1 cellular context compared by ENCODE assay signal in the genomic region with DNA sequence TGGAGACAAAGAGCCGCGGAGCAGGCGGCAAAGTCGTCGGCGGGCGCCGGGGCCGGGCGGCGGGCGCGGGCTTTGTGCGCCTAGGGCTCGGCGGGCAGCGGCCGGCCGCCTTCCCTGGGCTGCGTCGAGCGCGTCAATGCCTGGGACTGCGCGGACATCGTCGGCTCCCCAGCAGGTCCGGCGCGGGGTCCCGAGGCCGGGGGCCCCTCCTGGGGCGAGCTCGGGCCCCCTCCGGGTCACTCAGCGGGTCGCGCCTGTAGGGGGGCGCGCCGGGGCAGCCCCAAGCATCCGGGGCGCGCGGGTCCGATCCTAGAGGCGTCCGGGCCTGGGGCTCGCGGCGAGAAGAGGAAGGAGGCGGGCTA.
TF ChIP-seq lines count a peak whose summit lies in the region.

No MANE protein-coding gene starts in this region.

TF ChIP-seq in K562, 482 proteins besides CTCF, POLR2A, EP300 and RAD21 (continued from another document and continues in another):
- TF ChIP-seq, protein P1, sequence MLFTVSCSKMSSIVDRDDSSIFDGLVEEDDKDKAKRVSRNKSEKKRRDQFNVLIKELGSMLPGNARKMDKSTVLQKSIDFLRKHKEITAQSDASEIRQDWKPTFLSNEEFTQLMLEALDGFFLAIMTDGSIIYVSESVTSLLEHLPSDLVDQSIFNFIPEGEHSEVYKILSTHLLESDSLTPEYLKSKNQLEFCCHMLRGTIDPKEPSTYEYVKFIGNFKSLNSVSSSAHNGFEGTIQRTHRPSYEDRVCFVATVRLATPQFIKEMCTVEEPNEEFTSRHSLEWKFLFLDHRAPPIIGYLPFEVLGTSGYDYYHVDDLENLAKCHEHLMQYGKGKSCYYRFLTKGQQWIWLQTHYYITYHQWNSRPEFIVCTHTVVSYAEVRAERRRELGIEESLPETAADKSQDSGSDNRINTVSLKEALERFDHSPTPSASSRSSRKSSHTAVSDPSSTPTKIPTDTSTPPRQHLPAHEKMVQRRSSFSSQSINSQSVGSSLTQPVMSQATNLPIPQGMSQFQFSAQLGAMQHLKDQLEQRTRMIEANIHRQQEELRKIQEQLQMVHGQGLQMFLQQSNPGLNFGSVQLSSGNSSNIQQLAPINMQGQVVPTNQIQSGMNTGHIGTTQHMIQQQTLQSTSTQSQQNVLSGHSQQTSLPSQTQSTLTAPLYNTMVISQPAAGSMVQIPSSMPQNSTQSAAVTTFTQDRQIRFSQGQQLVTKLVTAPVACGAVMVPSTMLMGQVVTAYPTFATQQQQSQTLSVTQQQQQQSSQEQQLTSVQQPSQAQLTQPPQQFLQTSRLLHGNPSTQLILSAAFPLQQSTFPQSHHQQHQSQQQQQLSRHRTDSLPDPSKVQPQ (CRISPR knock-in tag; IDR thresholded peaks at IDR 0.05; ENCODE audit: borderline replicate concordance): no peak
- TF ChIP-seq TBP (optimal IDR thresholded peaks at IDR 0.05; ENCODE audit: low read depth, low read length) (no peak), GATAD2B (IDR thresholded peaks at IDR 0.05; ENCODE audit: borderline replicate concordance) (no peak), HDGF (IDR thresholded peaks at IDR 0.05) (no peak), SRSF7 (optimal IDR thresholded peaks at IDR 0.05; ENCODE audit: low read depth, low read length) (no peak), NFIC (IDR thresholded peaks at IDR 0.05) (no peak), NONO (IDR thresholded peaks at IDR 0.05; ENCODE audit: low read depth in 2 of 2, low read length in 1 of 2) (peak in 1 of 2 experiments; percentile 42; a peak in 1 of 4 replicates), SMARCB1 (IDR thresholded peaks at IDR 0.05; ENCODE audit: insufficient read length, low read depth) (no peak), RFX7 (CRISPR knock-in tag; IDR thresholded peaks at IDR 0.05) (no peak), SNIP1 (IDR thresholded peaks at IDR 0.05; ENCODE audit: low read depth) (no peak), CBX2 (IDR thresholded peaks at IDR 0.05; ENCODE audit: insufficient read depth, low read length, poor library complexity, severe bottlenecking) (no peak), KLF13 (tag; IDR thresholded peaks at IDR 0.05; ENCODE audit: borderline replicate concordance, low read depth) (no peak), NUFIP1 (IDR thresholded peaks at IDR 0.05; ENCODE audit: partially characterized antibody) (no peak), SIN3A (IDR thresholded peaks at IDR 0.05; ENCODE audit: borderline replicate concordance in 2 of 2, control insufficient read depth in 1 of 2, low read depth in 2 of 2, low read length in 2 of 2) (0 out of 4 replicates have a peak, but pooled peaks of 1 of the 2 experiments have one; percentile 21), TEAD1 (CRISPR knock-in tag; IDR thresholded peaks at IDR 0.05) (0 out of 4 replicates have a peak, but pooled peaks of 1 of the 2 experiments have one; percentile 7), ASH1L (IDR thresholded peaks at IDR 0.05; ENCODE audit: borderline replicate concordance, low read depth, partially characterized antibody) (no peak), CHD4 (IDR thresholded peaks at IDR 0.05; ENCODE audit: insufficient read depth, insufficient replicate concordance, low read depth, low read length, poor library complexity, severe bottlenecking) (no peak), ZNF311 (CRISPR knock-in tag; IDR thresholded peaks at IDR 0.05) (no peak), ZNF143 (CRISPR knock-in tag; IDR thresholded peaks at IDR 0.05) (no peak), MTA1 (IDR thresholded peaks at IDR 0.05; ENCODE audit: borderline replicate concordance) (no peak), NR2C2 (CRISPR knock-in tag; IDR thresholded peaks at IDR 0.05) (no peak), NR2C2 (tag; IDR thresholded peaks at IDR 0.05) (0 out of 2 replicates have a peak, but pooled peaks have one; percentile 39), FIP1L1 (IDR thresholded peaks at IDR 0.05; ENCODE audit: low read depth, low read length, poor library complexity, severe bottlenecking) (peak; percentile 53), TAF1 (IDR thresholded peaks at IDR 0.05; ENCODE audit: control insufficient read depth, extremely low read depth, insufficient read depth, low read length, severe bottlenecking) (peak; percentile 30)
- TF ChIP-seq, protein P2, sequence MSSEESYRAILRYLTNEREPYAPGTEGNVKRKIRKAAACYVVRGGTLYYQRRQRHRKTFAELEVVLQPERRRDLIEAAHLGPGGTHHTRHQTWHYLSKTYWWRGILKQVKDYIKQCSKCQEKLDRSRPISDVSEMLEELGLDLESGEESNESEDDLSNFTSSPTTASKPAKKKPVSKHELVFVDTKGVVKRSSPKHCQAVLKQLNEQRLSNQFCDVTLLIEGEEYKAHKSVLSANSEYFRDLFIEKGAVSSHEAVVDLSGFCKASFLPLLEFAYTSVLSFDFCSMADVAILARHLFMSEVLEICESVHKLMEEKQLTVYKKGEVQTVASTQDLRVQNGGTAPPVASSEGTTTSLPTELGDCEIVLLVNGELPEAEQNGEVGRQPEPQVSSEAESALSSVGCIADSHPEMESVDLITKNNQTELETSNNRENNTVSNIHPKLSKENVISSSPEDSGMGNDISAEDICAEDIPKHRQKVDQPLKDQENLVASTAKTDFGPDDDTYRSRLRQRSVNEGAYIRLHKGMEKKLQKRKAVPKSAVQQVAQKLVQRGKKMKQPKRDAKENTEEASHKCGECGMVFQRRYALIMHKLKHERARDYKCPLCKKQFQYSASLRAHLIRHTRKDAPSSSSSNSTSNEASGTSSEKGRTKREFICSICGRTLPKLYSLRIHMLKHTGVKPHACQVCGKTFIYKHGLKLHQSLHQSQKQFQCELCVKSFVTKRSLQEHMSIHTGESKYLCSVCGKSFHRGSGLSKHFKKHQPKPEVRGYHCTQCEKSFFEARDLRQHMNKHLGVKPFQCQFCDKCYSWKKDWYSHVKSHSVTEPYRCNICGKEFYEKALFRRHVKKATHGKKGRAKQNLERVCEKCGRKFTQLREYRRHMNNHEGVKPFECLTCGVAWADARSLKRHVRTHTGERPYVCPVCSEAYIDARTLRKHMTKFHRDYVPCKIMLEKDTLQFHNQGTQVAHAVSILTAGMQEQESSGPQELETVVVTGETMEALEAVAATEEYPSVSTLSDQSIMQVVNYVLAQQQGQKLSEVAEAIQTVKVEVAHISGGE (CRISPR knock-in tag; IDR thresholded peaks at IDR 0.05): peak in 1 of 3 experiments; percentile 7; a peak in 1 of 6 replicates
- TF ChIP-seq, protein P3, sequence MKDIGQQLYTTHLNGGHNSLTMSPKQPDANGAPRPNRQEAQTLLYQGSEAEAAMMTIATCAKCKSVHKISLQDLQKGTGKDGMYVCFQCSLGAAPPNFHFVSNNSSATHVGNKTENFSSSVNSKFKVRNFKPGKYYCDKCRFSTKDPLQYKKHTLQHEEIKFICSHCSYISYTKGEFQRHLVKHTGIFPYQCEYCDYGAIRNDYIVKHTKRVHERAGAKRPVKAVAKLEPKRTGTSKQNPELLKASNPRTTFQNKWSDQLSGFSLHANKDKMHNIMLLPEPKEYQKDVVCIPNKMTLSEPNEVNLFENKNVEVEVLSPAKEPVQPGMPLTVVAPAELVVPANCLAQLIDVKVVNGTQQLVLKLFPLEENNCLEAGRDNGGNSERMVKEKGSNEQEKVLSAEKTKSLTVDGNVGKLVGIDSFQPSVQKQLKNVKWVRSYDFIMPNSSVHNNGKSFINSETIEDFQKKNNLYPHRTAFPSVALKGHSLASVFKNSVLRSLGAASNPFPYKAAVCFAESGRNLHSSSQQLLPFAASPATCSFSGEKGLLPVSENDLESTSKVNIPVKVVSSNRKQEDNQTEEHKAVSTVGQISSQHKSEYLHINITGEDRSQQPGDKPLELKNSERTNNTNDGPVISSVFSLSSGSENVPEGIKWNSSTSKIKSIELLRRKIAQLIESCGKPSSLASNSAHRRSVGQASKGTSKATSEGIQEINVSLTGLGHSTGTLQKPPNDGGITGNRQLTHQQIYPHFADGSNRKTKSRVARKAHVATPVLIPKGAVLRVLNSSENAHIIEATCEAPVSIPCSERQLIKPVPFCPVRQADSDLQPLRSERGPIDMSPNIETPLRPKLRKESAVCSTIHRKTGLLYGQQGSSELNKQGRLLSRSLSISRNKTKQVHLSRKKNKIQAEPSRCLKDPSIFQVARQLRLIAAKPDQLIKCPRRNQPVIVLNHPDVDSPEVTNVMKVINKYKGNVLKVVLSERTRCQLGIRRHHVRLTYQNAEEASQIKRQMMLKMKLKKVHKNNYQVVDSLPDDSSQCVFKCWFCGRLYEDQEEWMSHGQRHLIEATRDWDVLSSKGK (CRISPR knock-in tag; IDR thresholded peaks at IDR 0.05): no peak
- TF ChIP-seq, protein P4, sequence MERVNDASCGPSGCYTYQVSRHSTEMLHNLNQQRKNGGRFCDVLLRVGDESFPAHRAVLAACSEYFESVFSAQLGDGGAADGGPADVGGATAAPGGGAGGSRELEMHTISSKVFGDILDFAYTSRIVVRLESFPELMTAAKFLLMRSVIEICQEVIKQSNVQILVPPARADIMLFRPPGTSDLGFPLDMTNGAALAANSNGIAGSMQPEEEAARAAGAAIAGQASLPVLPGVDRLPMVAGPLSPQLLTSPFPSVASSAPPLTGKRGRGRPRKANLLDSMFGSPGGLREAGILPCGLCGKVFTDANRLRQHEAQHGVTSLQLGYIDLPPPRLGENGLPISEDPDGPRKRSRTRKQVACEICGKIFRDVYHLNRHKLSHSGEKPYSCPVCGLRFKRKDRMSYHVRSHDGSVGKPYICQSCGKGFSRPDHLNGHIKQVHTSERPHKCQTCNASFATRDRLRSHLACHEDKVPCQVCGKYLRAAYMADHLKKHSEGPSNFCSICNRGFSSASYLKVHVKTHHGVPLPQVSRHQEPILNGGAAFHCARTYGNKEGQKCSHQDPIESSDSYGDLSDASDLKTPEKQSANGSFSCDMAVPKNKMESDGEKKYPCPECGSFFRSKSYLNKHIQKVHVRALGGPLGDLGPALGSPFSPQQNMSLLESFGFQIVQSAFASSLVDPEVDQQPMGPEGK (CRISPR knock-in tag; IDR thresholded peaks at IDR 0.05; ENCODE audit: borderline replicate concordance): no peak
- TF ChIP-seq, protein P5, sequence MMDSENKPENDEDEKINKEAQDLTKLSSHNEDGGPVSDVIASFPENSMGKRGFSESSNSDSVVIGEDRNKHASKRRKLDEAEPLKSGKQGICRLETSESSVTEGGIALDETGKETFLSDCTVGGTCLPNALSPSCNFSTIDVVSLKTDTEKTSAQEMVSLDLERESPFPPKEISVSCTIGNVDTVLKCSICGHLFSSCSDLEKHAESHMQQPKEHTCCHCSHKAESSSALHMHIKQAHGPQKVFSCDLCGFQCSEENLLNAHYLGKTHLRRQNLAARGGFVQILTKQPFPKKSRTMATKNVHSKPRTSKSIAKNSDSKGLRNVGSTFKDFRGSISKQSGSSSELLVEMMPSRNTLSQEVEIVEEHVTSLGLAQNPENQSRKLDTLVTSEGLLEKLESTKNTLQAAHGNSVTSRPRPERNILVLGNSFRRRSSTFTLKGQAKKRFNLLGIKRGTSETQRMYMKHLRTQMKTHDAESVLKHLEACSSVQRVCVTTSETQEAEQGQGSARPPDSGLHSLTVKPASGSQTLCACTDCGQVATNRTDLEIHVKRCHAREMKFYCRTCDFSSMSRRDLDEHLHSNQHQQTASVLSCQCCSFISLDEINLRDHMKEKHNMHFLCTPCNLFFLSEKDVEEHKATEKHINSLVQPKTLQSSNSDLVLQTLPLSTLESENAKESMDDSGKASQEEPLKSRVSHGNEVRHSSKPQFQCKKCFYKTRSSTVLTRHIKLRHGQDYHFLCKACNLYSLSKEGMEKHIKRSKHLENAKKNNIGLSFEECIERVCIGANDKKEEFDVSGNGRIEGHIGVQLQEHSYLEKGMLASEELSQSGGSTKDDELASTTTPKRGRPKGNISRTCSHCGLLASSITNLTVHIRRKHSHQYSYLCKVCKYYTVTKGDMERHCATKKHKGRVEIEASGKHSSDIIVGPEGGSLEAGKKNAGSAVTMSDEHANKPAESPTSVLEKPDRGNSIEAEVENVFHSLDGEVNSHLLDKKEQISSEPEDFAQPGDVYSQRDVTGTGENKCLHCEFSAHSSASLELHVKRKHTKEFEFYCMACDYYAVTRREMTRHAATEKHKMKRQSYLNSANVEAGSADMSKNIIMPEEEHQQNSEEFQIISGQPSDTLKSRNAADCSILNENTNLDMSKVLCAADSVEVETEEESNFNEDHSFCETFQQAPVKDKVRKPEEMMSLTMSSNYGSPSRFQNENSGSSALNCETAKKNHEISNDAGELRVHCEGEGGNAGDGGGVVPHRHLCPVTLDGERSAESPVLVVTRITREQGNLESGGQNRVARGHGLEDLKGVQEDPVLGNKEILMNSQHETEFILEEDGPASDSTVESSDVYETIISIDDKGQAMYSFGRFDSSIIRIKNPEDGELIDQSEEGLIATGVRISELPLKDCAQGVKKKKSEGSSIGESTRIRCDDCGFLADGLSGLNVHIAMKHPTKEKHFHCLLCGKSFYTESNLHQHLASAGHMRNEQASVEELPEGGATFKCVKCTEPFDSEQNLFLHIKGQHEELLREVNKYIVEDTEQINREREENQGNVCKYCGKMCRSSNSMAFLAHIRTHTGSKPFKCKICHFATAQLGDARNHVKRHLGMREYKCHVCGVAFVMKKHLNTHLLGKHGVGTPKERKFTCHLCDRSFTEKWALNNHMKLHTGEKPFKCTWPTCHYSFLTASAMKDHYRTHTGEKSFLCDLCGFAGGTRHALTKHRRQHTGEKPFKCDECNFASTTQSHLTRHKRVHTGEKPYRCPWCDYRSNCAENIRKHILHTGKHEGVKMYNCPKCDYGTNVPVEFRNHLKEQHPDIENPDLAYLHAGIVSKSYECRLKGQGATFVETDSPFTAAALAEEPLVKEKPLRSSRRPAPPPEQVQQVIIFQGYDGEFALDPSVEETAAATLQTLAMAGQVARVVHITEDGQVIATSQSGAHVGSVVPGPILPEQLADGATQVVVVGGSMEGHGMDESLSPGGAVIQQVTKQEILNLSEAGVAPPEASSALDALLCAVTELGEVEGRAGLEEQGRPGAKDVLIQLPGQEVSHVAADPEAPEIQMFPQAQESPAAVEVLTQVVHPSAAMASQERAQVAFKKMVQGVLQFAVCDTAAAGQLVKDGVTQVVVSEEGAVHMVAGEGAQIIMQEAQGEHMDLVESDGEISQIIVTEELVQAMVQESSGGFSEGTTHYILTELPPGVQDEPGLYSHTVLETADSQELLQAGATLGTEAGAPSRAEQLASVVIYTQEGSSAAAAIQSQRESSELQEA (IDR thresholded peaks at IDR 0.05; ENCODE audit: low read depth): no peak
- TF ChIP-seq, protein P6, sequence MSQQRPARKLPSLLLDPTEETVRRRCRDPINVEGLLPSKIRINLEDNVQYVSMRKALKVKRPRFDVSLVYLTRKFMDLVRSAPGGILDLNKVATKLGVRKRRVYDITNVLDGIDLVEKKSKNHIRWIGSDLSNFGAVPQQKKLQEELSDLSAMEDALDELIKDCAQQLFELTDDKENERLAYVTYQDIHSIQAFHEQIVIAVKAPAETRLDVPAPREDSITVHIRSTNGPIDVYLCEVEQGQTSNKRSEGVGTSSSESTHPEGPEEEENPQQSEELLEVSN (IDR thresholded peaks at IDR 0.05; ENCODE audit: borderline replicate concordance in 1 of 2, extremely low read depth in 1 of 2, insufficient read depth in 1 of 2, insufficient read length in 1 of 2, low read depth in 1 of 2, low read length in 1 of 2, poor library complexity in 1 of 2, severe bottlenecking in 1 of 2): peak in 1 of 2 experiments; percentile 35
- TF ChIP-seq, protein P7, sequence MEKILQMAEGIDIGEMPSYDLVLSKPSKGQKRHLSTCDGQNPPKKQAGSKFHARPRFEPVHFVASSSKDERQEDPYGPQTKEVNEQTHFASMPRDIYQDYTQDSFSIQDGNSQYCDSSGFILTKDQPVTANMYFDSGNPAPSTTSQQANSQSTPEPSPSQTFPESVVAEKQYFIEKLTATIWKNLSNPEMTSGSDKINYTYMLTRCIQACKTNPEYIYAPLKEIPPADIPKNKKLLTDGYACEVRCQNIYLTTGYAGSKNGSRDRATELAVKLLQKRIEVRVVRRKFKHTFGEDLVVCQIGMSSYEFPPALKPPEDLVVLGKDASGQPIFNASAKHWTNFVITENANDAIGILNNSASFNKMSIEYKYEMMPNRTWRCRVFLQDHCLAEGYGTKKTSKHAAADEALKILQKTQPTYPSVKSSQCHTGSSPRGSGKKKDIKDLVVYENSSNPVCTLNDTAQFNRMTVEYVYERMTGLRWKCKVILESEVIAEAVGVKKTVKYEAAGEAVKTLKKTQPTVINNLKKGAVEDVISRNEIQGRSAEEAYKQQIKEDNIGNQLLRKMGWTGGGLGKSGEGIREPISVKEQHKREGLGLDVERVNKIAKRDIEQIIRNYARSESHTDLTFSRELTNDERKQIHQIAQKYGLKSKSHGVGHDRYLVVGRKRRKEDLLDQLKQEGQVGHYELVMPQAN (IDR thresholded peaks at IDR 0.05; ENCODE audit: borderline replicate concordance): no peak
